ENCODE assay signal across 20 cellular contexts in genomic region chr10:37733822-37734221, GRCh38.
"Had no signal": no experiment of that assay in that cellular context is flagged by ENCODE, and none has a peak within 500 bp of the region (broad histone marks: within the 10 kb centered on the region; RNA-seq: fewer than 3 reads in every experiment).

No MANE protein-coding gene starts in this region.

- DNase-seq: activated CD4-positive, alpha-beta T cell treated with anti-CD3 and anti-CD28 coated beads, Interleukin-2, amount 10 ng/mL, durations not matched to agents 7 days and 5 days; activated CD4-positive, CD25-positive, alpha-beta regulatory T cell treated with anti-CD3 and anti-CD28 coated beads, Interleukin-2, amount 50 U/mL, for 72 hours; activated CD8-positive, alpha-beta memory T cell treated with anti-CD3 and anti-CD28 coated beads, Interleukin-2, amount 10 ng/mL, durations not matched to agents 7 days and 5 days; activated CD8-positive, alpha-beta T cell treated with anti-CD3 and anti-CD28 coated beads for 36 hours; activated naive CD4-positive, alpha-beta T cell treated with Interleukin-2 at 50 U/mL for 16 hours; activated naive CD8-positive, alpha-beta T cell treated with anti-CD3 and anti-CD28 coated beads for 36 hours; cerebellar nuclear complex; heart left ventricle; left cardiac atrium; nephron progenitor cell; pancreas; psoas muscle; stimulated activated CD4-positive, alpha-beta T cell treated with anti-CD3 and anti-CD28 coated beads, Interleukin-4, amount 100 ng/mL, for 24 hours; substantia nigra; thyroid gland; WERI-Rb-1 had no signal

- H3K27ac ChIP-seq: breast epithelium, coronary artery, heart left ventricle, pancreas, psoas muscle, right atrium auricular region, thyroid gland, WERI-Rb-1 had no signal

- ATAC-seq: activated CD8-positive, alpha-beta memory T cell treated with anti-CD3 and anti-CD28 coated beads, Interleukin-2, amount 10 ng/mL, durations not matched to agents 7 days and 5 days; activated CD8-positive, alpha-beta T cell treated with anti-CD3 and anti-CD28 coated beads for 36 hours; heart left ventricle; left cardiac atrium; pancreas; psoas muscle had no signal

- H3K36me3 Mint-ChIP-seq: activated CD8-positive, alpha-beta memory T cell treated with anti-CD3 and anti-CD28 coated beads, Interleukin-2, amount 10 ng/mL, durations not matched to agents 7 days and 5 days; activated naive CD8-positive, alpha-beta T cell treated with anti-CD3 and anti-CD28 coated beads for 36 hours had no signal

- H3K9me3 ChIP-seq: breast epithelium, pancreas, psoas muscle, right atrium auricular region, thyroid gland had no signal

- H3K4me3 Mint-ChIP-seq: activated CD4-positive, alpha-beta T cell treated with anti-CD3 and anti-CD28 coated beads, Interleukin-2, amount 10 ng/mL, durations not matched to agents 7 days and 5 days; activated CD8-positive, alpha-beta memory T cell treated with anti-CD3 and anti-CD28 coated beads, Interleukin-2, amount 10 ng/mL, durations not matched to agents 7 days and 5 days; activated CD8-positive, alpha-beta T cell treated with anti-CD3 and anti-CD28 coated beads for 36 hours; activated naive CD8-positive, alpha-beta T cell treated with anti-CD3 and anti-CD28 coated beads for 36 hours; nephron progenitor cell; stimulated activated naive CD8-positive, alpha-beta T cell treated with anti-CD3 and anti-CD28 coated beads, Interleukin-15, Interleukin-2, amounts not matched to agents 100 ng/mL and 50 ng/mL, for 24 hours had no signal

- H3K27me3 Mint-ChIP-seq: activated CD4-positive, alpha-beta T cell treated with anti-CD3 and anti-CD28 coated beads, Interleukin-2, amount 10 ng/mL, durations not matched to agents 7 days and 5 days; activated CD8-positive, alpha-beta memory T cell treated with anti-CD3 and anti-CD28 coated beads, Interleukin-2, amount 10 ng/mL, durations not matched to agents 7 days and 5 days; activated naive CD8-positive, alpha-beta T cell treated with anti-CD3 and anti-CD28 coated beads for 36 hours; stimulated activated naive CD8-positive, alpha-beta T cell treated with anti-CD3 and anti-CD28 coated beads, Interleukin-15, Interleukin-2, amounts not matched to agents 100 ng/mL and 50 ng/mL, for 24 hours had no signal

- H3K9me3 Mint-ChIP-seq: stimulated activated naive CD8-positive, alpha-beta T cell treated with anti-CD3 and anti-CD28 coated beads, Interleukin-15, Interleukin-2, amounts not matched to agents 100 ng/mL and 50 ng/mL, for 24 hours had no signal

- H3K4me3 ChIP-seq: breast epithelium, coronary artery, heart left ventricle, pancreas, psoas muscle, right atrium auricular region, thyroid gland had no signal

- H3K4me1 ChIP-seq: breast epithelium, heart left ventricle, pancreas, psoas muscle, right atrium auricular region, thyroid gland had no signal

- H3K27me3 ChIP-seq: breast epithelium, pancreas, right atrium auricular region, thyroid gland had no signal

- H3K4me1 Mint-ChIP-seq: activated CD4-positive, alpha-beta T cell treated with anti-CD3 and anti-CD28 coated beads, Interleukin-2, amount 10 ng/mL, durations not matched to agents 7 days and 5 days; activated naive CD8-positive, alpha-beta T cell treated with anti-CD3 and anti-CD28 coated beads for 36 hours; nephron progenitor cell had no signal

- H3K36me3 ChIP-seq: breast epithelium, heart left ventricle, pancreas, right atrium auricular region, thyroid gland, WERI-Rb-1 had no signal

- H3K27ac Mint-ChIP-seq: activated CD4-positive, alpha-beta T cell treated with anti-CD3 and anti-CD28 coated beads, Interleukin-2, amount 10 ng/mL, durations not matched to agents 7 days and 5 days; activated CD8-positive, alpha-beta memory T cell treated with anti-CD3 and anti-CD28 coated beads, Interleukin-2, amount 10 ng/mL, durations not matched to agents 7 days and 5 days; activated CD8-positive, alpha-beta T cell treated with anti-CD3 and anti-CD28 coated beads for 36 hours; activated naive CD8-positive, alpha-beta T cell treated with anti-CD3 and anti-CD28 coated beads for 36 hours; nephron progenitor cell; stimulated activated naive CD8-positive, alpha-beta T cell treated with anti-CD3 and anti-CD28 coated beads, Interleukin-15, Interleukin-2, amounts not matched to agents 100 ng/mL and 50 ng/mL, for 24 hours had no signal
